ENCODE assay signal across 8 cellular contexts in the genomic region with DNA sequence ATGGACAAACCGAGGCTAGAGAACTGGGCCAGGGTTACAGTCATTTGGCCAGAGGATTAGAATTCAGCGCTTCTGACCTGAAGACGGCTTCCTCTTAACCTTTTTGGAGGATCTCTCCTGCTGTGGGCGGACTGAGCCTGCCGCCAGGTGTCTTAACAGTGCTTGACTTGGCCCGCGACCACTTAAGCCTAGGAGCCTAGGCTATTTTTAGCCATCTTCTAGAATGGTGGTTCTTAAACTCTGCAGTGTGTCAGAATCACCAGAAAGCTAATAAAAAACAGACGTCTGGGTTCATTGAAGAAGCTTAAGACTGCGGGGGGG. TPM values are rescaled to one million over a fixed set of nuclear protein-coding genes. Genes with fewer than 3 reads are reported as not detected.
DNase-seq lines count a peak whose midpoint lies in the region; ATAC-seq lines count a peak whose summit lies in the region.

No MANE protein-coding gene starts in this region.

- POLR2A ChIA-PET in activated naive CD8-positive, alpha-beta T cell treated with anti-CD3 and anti-CD28 coated beads, Interleukin-2, amount 10 ng/mL, durations not matched to agents 7 days and 5 days (lab: Charles Lee) = interaction anchor here (0.5 to 1.9 kb wide), 7 partner anchors 12 to 513 kb away, joined by 3 to 9 read pairs (median 4); no protein-coding TSS in a partner anchor

- peaks cover 33% of the 10 kb centered on the region for H3K4me1 Mint-ChIP-seq in activated naive CD8-positive, alpha-beta T cell treated with anti-CD3 and anti-CD28 coated beads, Interleukin-2, amount 10 ng/mL, durations not matched to agents 7 days and 5 days

- H3K9me3 Mint-ChIP-seq in activated naive CD8-positive, alpha-beta T cell treated with anti-CD3 and anti-CD28 coated beads, Interleukin-2, amount 10 ng/mL, durations not matched to agents 7 days and 5 days = no peaks in the 10 kb centered on the region

- ATAC-seq in activated naive CD8-positive, alpha-beta T cell treated with anti-CD3 and anti-CD28 coated beads, Interleukin-2, amount 10 ng/mL, durations not matched to agents 7 days and 5 days (ENCODE audit: low read depth) = peak; percentile 5
- ATAC-seq in stimulated activated naive CD8-positive, alpha-beta T cell treated with anti-CD3 and anti-CD28 coated beads, Interleukin-15, Interleukin-2, amounts not matched to agents 100 U/mL and 50 U/mL, for 24 hours = no peak

- peak; percentile 22 for DNase-seq in activated naive CD4-positive, alpha-beta T cell treated with Interleukin-2 at 50 U/mL for 16 hours
- DNase-seq in activated naive CD4-positive, alpha-beta T cell (lab: John Stamatoyannopoulos, UW) = no peak
- DNase-seq in NCI-H2171 treated with DMSO at 0.1 percent for 48 hours (lab: John Stamatoyannopoulos, UW) (peak; percentile 33), iPS-NIHi11 (ENCODE audit: low spot score) (peak; percentile 65), SIG-M5 treated with dmso at 0.1 percent for 504 hours (lab: John Stamatoyannopoulos, UW; ENCODE audit: unreplicated experiment) (no peak)
- no peak for DNase-seq in activated naive CD8-positive, alpha-beta T cell treated with anti-CD3 and anti-CD28 coated beads, Interleukin-2, amount 10 ng/mL, durations not matched to agents 7 days and 5 days
- DNase-seq in stimulated activated naive CD8-positive, alpha-beta T cell treated with anti-CD3 and anti-CD28 coated beads, Interleukin-15, Interleukin-2, amounts not matched to agents 100 U/mL and 50 U/mL, for 24 hours = peak; percentile 30
- DNase-seq in effector CD8-positive, alpha-beta T cell (lab: John Stamatoyannopoulos, UW) = no peak

- peak overlapping the region; percentile 93 for H3K4me3 Mint-ChIP-seq in activated naive CD8-positive, alpha-beta T cell treated with anti-CD3 and anti-CD28 coated beads, Interleukin-2, amount 10 ng/mL, durations not matched to agents 7 days and 5 days

- peak overlapping the region; percentile 97 for H3K27ac Mint-ChIP-seq in activated naive CD8-positive, alpha-beta T cell treated with anti-CD3 and anti-CD28 coated beads, Interleukin-2, amount 10 ng/mL, durations not matched to agents 7 days and 5 days

- no peaks in the 10 kb centered on the region for H3K27me3 Mint-ChIP-seq in activated naive CD8-positive, alpha-beta T cell treated with anti-CD3 and anti-CD28 coated beads, Interleukin-2, amount 10 ng/mL, durations not matched to agents 7 days and 5 days

- peaks cover 24% of the 10 kb centered on the region for H3K36me3 Mint-ChIP-seq in activated naive CD8-positive, alpha-beta T cell treated with anti-CD3 and anti-CD28 coated beads, Interleukin-2, amount 10 ng/mL, durations not matched to agents 7 days and 5 days

RNA-seq across cellular contexts. Expression of a gene that starts 0.7 kb away (rescaled TPM):
- total RNA-seq in activated naive CD8-positive, alpha-beta T cell treated with anti-CD3 and anti-CD28 coated beads, Interleukin-2, amount 10 ng/mL, durations not matched to agents 7 days and 5 days = 100 to 1,000 TPM; 132 to 137 TPM

RNA-seq across cellular contexts. Expression of a gene that starts 0.8 kb away (rescaled TPM):
- total RNA-seq in activated naive CD8-positive, alpha-beta T cell treated with anti-CD3 and anti-CD28 coated beads, Interleukin-2, amount 10 ng/mL, durations not matched to agents 7 days and 5 days = 10 to 100 TPM; 28.7 to 30.3 TPM

RNA-seq across cellular contexts. Expression of a gene that starts 54.2 kb away (rescaled TPM):
- 10 to 100 TPM; 25.5 to 27.7 TPM for total RNA-seq in activated naive CD8-positive, alpha-beta T cell treated with anti-CD3 and anti-CD28 coated beads, Interleukin-2, amount 10 ng/mL, durations not matched to agents 7 days and 5 days

Comparison
In these comparisons a context has a peak if more than half of its experiments do, and no peak if none do; other contexts are left out.
1. DNase-seq: peak in activated naive CD4-positive, alpha-beta T cell treated with Interleukin-2 at 50 U/mL for 16 hours (single experiment), NCI-H2171 treated with DMSO at 0.1 percent for 48 hours (single experiment), iPS-NIHi11 (single experiment) and stimulated activated naive CD8-positive, alpha-beta T cell treated with anti-CD3 and anti-CD28 coated beads, Interleukin-15, Interleukin-2, amounts not matched to agents 100 U/mL and 50 U/mL, for 24 hours (single experiment); none in activated naive CD4-positive, alpha-beta T cell (0 of 4), activated naive CD8-positive, alpha-beta T cell treated with anti-CD3 and anti-CD28 coated beads, Interleukin-2, amount 10 ng/mL, durations not matched to agents 7 days and 5 days (single experiment), SIG-M5 treated with dmso at 0.1 percent for 504 hours (single experiment) and effector CD8-positive, alpha-beta T cell (single experiment).